ENCODE assay signal across 1 cellular context in genomic region chr3:102980379-102980726, GRCh38.
TF ChIP-seq lines count a peak whose summit lies in the region.

No MANE protein-coding gene starts in this region.

TF ChIP-seq in IMR-90, 13 proteins besides CTCF, POLR2A, EP300 and RAD21 (continued from another document):
- no peak for TF ChIP-seq ELK1 (IDR thresholded peaks at IDR 0.05; ENCODE audit: borderline replicate concordance, low read depth, low read length)
- no peak for TF ChIP-seq NFE2L2 (IDR thresholded peaks at IDR 0.05; ENCODE audit: low read depth, low read length)
- TF ChIP-seq USF2 (IDR thresholded peaks at IDR 0.05; ENCODE audit: low read depth, low read length), result no peak
- no peak for TF ChIP-seq MAZ (IDR thresholded peaks at IDR 0.05; ENCODE audit: borderline replicate concordance, low read depth, low read length)
- no peak for TF ChIP-seq CHD1 (IDR thresholded peaks at IDR 0.05; ENCODE audit: low read depth, low read length)
